2 cellular contexts compared by ENCODE assay signal in the genomic region with DNA sequence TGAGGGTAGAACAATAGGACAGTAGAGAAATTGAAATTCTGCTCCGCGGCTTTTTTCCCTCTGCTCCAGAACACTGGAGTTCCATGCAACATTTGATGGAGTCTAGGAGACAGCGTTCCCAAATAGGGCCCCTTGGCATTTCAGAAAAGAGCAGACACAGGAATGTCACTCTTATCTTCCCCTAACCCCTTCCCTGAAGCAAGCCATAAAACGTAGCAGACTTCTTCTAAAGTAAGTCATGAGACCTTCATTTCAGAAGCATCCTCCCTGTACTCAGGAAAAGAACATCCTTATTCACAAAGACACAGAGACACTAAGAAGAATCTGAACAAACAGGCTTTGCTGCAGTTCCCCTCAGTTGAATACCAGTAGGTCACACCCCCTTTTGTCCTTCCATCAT.
TF ChIP-seq lines count a peak whose summit lies in the region.

No MANE protein-coding gene starts in this region.

TF ChIP-seq in GM23338, 12 proteins besides CTCF, POLR2A, EP300 and RAD21 (continues in another document):
- TF ChIP-seq POLR2AphosphoS5 (IDR thresholded peaks at IDR 0.05; ENCODE audit: low read depth) (no peak), ETS1 (IDR thresholded peaks at IDR 0.05) (no peak), STAT1 (IDR thresholded peaks at IDR 0.05; ENCODE audit: unreplicated experiment) (no peak), EZH2 (IDR thresholded peaks at IDR 0.05; ENCODE audit: low read depth, unreplicated experiment) (no peak), ZNF331 (CRISPR knock-in tag; IDR thresholded peaks at IDR 0.05; ENCODE audit: low read depth) (no peak), EZH2phosphoT487 (IDR thresholded peaks at IDR 0.05; ENCODE audit: unreplicated experiment) (no peak), ZNF114 (CRISPR knock-in tag; IDR thresholded peaks at IDR 0.05) (no peak), NANOG (IDR thresholded peaks at IDR 0.05; ENCODE audit: borderline replicate concordance) (no peak)
- TF ChIP-seq, protein P1, sequence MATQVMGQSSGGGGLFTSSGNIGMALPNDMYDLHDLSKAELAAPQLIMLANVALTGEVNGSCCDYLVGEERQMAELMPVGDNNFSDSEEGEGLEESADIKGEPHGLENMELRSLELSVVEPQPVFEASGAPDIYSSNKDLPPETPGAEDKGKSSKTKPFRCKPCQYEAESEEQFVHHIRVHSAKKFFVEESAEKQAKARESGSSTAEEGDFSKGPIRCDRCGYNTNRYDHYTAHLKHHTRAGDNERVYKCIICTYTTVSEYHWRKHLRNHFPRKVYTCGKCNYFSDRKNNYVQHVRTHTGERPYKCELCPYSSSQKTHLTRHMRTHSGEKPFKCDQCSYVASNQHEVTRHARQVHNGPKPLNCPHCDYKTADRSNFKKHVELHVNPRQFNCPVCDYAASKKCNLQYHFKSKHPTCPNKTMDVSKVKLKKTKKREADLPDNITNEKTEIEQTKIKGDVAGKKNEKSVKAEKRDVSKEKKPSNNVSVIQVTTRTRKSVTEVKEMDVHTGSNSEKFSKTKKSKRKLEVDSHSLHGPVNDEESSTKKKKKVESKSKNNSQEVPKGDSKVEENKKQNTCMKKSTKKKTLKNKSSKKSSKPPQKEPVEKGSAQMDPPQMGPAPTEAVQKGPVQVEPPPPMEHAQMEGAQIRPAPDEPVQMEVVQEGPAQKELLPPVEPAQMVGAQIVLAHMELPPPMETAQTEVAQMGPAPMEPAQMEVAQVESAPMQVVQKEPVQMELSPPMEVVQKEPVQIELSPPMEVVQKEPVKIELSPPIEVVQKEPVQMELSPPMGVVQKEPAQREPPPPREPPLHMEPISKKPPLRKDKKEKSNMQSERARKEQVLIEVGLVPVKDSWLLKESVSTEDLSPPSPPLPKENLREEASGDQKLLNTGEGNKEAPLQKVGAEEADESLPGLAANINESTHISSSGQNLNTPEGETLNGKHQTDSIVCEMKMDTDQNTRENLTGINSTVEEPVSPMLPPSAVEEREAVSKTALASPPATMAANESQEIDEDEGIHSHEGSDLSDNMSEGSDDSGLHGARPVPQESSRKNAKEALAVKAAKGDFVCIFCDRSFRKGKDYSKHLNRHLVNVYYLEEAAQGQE (IDR thresholded peaks at IDR 0.05; ENCODE audit: unreplicated experiment), result no peak
- TF ChIP-seq, protein P2, sequence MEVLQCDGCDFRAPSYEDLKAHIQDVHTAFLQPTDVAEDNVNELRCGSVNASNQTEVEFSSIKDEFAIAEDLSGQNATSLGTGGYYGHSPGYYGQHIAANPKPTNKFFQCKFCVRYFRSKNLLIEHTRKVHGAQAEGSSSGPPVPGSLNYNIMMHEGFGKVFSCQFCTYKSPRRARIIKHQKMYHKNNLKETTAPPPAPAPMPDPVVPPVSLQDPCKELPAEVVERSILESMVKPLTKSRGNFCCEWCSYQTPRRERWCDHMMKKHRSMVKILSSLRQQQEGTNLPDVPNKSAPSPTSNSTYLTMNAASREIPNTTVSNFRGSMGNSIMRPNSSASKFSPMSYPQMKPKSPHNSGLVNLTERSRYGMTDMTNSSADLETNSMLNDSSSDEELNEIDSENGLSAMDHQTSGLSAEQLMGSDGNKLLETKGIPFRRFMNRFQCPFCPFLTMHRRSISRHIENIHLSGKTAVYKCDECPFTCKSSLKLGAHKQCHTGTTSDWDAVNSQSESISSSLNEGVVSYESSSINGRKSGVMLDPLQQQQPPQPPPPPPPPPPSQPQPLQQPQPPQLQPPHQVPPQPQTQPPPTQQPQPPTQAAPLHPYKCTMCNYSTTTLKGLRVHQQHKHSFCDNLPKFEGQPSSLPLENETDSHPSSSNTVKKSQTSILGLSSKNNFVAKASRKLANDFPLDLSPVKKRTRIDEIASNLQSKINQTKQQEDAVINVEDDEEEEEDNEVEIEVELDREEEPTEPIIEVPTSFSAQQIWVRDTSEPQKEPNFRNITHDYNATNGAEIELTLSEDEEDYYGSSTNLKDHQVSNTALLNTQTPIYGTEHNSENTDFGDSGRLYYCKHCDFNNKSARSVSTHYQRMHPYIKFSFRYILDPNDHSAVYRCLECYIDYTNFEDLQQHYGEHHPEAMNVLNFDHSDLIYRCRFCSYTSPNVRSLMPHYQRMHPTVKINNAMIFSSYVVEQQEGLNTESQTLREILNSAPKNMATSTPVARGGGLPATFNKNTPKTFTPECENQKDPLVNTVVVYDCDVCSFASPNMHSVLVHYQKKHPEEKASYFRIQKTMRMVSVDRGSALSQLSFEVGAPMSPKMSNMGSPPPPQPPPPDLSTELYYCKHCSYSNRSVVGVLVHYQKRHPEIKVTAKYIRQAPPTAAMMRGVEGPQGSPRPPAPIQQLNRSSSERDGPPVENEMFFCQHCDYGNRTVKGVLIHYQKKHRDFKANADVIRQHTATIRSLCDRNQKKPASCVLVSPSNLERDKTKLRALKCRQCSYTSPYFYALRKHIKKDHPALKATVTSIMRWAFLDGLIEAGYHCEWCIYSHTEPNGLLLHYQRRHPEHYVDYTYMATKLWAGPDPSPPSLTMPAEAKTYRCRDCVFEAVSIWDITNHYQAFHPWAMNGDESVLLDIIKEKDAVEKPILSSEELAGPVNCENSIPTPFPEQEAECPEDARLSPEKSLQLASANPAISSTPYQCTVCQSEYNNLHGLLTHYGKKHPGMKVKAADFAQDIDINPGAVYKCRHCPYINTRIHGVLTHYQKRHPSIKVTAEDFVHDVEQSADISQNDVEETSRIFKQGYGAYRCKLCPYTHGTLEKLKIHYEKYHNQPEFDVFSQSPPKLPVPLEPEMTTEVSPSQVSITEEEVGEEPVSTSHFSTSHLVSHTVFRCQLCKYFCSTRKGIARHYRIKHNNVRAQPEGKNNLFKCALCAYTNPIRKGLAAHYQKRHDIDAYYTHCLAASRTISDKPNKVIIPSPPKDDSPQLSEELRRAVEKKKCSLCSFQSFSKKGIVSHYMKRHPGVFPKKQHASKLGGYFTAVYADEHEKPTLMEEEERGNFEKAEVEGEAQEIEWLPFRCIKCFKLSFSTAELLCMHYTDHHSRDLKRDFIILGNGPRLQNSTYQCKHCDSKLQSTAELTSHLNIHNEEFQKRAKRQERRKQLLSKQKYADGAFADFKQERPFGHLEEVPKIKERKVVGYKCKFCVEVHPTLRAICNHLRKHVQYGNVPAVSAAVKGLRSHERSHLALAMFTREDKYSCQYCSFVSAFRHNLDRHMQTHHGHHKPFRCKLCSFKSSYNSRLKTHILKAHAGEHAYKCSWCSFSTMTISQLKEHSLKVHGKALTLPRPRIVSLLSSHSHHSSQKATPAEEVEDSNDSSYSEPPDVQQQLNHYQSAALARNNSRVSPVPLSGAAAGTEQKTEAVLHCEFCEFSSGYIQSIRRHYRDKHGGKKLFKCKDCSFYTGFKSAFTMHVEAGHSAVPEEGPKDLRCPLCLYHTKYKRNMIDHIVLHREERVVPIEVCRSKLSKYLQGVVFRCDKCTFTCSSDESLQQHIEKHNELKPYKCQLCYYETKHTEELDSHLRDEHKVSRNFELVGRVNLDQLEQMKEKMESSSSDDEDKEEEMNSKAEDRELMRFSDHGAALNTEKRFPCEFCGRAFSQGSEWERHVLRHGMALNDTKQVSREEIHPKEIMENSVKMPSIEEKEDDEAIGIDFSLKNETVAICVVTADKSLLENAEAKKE (CRISPR knock-in tag; IDR thresholded peaks at IDR 0.05), result no peak

TF ChIP-seq in H1, 55 proteins besides CTCF, POLR2A, EP300 and RAD21:
- TF ChIP-seq E2F6 (IDR thresholded peaks at IDR 0.05) (no peak), CHD7 (IDR thresholded peaks at IDR 0.05; ENCODE audit: insufficient replicate concordance, low read length) (no peak), CBX5 (IDR thresholded peaks at IDR 0.05; ENCODE audit: low read depth, low read length) (no peak), FOSL1 (IDR thresholded peaks at IDR 0.05; ENCODE audit: insufficient read depth, low read depth, low read length) (no peak), HDAC6 (IDR thresholded peaks at IDR 0.05; ENCODE audit: low read depth, low read length) (no peak), NRF1 (IDR thresholded peaks at IDR 0.05; ENCODE audit: low read depth, low read length) (no peak), POLR2AphosphoS5 (IDR thresholded peaks at IDR 0.05; ENCODE audit: low read depth, low read length) (no peak), CHD2 (IDR thresholded peaks at IDR 0.05; ENCODE audit: low read length) (no peak), CTBP2 (IDR thresholded peaks at IDR 0.05; ENCODE audit: borderline replicate concordance, insufficient read depth, insufficient read length, low read length) (no peak), SIN3A (conservative IDR thresholded peaks at IDR 0.05 in 1 of 2, IDR thresholded peaks at IDR 0.05 in 1 of 2; ENCODE audit: low read depth in 1 of 2, low read length in 2 of 2) (no peak), TEAD4 (IDR thresholded peaks at IDR 0.05; ENCODE audit: low read depth, low read length) (no peak), KDM5A (IDR thresholded peaks at IDR 0.05; ENCODE audit: low read length) (no peak), RBBP5 (IDR thresholded peaks at IDR 0.05; ENCODE audit: borderline replicate concordance, low read depth, low read length) (no peak), PHF8 (conservative IDR thresholded peaks at IDR 0.05; ENCODE audit: low read depth, low read length) (no peak), RXRA (IDR thresholded peaks at IDR 0.05; ENCODE audit: insufficient read depth, low read depth, low read length) (no peak), KDM4A (IDR thresholded peaks at IDR 0.05; ENCODE audit: low read depth, low read length, severe bottlenecking) (no peak), SAP30 (IDR thresholded peaks at IDR 0.05; ENCODE audit: insufficient read depth, insufficient replicate concordance, low read length) (no peak)
- TF ChIP-seq, protein P3, sequence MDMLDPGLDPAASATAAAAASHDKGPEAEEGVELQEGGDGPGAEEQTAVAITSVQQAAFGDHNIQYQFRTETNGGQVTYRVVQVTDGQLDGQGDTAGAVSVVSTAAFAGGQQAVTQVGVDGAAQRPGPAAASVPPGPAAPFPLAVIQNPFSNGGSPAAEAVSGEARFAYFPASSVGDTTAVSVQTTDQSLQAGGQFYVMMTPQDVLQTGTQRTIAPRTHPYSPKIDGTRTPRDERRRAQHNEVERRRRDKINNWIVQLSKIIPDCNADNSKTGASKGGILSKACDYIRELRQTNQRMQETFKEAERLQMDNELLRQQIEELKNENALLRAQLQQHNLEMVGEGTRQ (IDR thresholded peaks at IDR 0.05; ENCODE audit: low read length), result no peak
